1 cellular context compared by ENCODE assay signal in the genomic region with DNA sequence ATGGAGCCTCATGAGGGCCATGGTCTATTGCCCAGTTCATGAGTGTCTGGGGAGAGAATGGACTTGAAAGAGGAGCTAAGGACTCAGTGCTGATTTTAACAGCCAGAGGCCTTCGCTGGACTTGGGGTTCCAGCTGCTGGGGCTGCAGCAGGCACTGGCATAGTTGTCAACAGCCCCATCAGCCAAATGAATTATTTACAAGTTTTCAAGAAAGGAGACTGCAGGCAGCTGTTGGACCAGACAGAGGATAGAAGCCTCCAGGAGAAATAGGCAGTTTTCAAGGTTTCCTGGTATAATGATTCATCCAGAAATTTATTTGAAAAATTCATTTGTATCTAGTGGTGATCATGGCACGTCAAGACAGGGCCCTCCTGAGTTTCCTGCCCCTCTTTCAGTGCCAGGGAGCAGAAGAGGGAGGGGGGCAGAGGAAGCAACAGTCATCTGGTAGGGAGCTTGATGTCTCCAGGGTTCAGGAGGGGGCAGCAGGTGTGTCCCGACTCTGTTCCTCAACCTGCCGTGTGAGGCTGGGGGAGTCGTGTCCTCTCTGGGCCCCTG.
TF ChIP-seq lines count a peak whose summit lies in the region.

No MANE protein-coding gene starts in this region.

TF ChIP-seq in H1, 55 proteins besides CTCF, POLR2A, EP300 and RAD21:
- TF ChIP-seq, protein P1, sequence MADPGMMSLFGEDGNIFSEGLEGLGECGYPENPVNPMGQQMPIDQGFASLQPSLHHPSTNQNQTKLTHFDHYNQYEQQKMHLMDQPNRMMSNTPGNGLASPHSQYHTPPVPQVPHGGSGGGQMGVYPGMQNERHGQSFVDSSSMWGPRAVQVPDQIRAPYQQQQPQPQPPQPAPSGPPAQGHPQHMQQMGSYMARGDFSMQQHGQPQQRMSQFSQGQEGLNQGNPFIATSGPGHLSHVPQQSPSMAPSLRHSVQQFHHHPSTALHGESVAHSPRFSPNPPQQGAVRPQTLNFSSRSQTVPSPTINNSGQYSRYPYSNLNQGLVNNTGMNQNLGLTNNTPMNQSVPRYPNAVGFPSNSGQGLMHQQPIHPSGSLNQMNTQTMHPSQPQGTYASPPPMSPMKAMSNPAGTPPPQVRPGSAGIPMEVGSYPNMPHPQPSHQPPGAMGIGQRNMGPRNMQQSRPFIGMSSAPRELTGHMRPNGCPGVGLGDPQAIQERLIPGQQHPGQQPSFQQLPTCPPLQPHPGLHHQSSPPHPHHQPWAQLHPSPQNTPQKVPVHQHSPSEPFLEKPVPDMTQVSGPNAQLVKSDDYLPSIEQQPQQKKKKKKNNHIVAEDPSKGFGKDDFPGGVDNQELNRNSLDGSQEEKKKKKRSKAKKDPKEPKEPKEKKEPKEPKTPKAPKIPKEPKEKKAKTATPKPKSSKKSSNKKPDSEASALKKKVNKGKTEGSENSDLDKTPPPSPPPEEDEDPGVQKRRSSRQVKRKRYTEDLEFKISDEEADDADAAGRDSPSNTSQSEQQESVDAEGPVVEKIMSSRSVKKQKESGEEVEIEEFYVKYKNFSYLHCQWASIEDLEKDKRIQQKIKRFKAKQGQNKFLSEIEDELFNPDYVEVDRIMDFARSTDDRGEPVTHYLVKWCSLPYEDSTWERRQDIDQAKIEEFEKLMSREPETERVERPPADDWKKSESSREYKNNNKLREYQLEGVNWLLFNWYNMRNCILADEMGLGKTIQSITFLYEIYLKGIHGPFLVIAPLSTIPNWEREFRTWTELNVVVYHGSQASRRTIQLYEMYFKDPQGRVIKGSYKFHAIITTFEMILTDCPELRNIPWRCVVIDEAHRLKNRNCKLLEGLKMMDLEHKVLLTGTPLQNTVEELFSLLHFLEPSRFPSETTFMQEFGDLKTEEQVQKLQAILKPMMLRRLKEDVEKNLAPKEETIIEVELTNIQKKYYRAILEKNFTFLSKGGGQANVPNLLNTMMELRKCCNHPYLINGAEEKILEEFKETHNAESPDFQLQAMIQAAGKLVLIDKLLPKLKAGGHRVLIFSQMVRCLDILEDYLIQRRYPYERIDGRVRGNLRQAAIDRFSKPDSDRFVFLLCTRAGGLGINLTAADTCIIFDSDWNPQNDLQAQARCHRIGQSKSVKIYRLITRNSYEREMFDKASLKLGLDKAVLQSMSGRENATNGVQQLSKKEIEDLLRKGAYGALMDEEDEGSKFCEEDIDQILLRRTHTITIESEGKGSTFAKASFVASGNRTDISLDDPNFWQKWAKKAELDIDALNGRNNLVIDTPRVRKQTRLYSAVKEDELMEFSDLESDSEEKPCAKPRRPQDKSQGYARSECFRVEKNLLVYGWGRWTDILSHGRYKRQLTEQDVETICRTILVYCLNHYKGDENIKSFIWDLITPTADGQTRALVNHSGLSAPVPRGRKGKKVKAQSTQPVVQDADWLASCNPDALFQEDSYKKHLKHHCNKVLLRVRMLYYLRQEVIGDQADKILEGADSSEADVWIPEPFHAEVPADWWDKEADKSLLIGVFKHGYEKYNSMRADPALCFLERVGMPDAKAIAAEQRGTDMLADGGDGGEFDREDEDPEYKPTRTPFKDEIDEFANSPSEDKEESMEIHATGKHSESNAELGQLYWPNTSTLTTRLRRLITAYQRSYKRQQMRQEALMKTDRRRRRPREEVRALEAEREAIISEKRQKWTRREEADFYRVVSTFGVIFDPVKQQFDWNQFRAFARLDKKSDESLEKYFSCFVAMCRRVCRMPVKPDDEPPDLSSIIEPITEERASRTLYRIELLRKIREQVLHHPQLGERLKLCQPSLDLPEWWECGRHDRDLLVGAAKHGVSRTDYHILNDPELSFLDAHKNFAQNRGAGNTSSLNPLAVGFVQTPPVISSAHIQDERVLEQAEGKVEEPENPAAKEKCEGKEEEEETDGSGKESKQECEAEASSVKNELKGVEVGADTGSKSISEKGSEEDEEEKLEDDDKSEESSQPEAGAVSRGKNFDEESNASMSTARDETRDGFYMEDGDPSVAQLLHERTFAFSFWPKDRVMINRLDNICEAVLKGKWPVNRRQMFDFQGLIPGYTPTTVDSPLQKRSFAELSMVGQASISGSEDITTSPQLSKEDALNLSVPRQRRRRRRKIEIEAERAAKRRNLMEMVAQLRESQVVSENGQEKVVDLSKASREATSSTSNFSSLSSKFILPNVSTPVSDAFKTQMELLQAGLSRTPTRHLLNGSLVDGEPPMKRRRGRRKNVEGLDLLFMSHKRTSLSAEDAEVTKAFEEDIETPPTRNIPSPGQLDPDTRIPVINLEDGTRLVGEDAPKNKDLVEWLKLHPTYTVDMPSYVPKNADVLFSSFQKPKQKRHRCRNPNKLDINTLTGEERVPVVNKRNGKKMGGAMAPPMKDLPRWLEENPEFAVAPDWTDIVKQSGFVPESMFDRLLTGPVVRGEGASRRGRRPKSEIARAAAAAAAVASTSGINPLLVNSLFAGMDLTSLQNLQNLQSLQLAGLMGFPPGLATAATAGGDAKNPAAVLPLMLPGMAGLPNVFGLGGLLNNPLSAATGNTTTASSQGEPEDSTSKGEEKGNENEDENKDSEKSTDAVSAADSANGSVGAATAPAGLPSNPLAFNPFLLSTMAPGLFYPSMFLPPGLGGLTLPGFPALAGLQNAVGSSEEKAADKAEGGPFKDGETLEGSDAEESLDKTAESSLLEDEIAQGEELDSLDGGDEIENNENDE (IDR thresholded peaks at IDR 0.05; ENCODE audit: insufficient replicate concordance, low read length) = no peak
- TF ChIP-seq CBX5 (IDR thresholded peaks at IDR 0.05; ENCODE audit: low read depth, low read length) (no peak), HDAC2 (IDR thresholded peaks at IDR 0.05; ENCODE audit: borderline replicate concordance in 1 of 2, low read depth in 2 of 2, low read length in 2 of 2) (no peak), GABPA (IDR thresholded peaks at IDR 0.05; ENCODE audit: borderline replicate concordance, insufficient read depth, low read length) (no peak), ZNF274 (IDR thresholded peaks at IDR 0.05; ENCODE audit: borderline replicate concordance, extremely low read depth, low read length) (no peak), SIRT6 (IDR thresholded peaks at IDR 0.05; ENCODE audit: low read length) (no peak), BCL11A (IDR thresholded peaks at IDR 0.05; ENCODE audit: low read depth in 2 of 2, low read length in 2 of 2) (no peak), SP4 (IDR thresholded peaks at IDR 0.05; ENCODE audit: low read length) (no peak)
